In the genomic region with DNA sequence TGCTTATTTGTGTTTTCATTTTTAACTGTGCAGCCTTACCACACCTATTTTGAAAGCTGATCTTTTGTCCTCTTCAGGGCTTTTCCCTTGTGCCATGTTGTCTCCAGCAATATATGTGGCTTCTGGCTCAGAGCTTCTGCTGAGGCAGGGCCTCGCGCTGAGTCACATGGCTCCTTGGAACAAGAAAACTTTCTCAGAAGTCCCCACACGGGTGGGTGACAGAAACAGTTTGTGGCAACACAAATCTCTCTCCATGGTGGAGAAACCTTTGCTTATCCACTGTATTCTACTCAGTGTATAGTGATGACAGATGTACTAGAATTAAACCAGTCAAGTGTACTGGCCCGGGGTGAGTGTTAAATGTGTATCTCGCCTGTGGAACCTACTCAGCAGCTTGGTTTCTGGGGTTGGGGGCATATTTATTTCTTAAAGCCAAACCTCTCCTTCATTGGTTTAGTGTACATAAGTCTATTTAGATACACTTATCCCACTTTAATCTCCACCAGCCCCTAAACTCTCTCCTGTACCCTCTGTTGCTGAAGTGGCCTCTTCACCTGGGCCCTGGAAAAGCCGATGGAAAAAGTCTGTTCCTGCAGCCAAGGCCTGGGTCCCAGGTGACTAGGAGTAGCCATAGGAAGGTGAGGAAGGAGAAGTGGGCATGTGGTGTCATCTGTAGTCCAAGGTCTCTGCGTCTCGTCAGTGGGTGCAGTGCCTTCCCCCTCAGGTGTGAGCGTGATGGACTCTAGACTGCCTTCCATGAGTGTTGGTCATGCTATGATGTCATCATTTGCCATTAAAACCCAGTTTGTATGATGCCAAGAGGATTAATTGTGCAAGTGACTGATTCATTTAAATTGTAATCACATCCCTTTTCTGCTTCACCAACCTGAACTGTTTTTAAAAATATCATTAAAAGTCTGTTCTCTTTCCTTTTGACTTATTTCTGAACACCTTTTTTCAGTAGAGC, we compare ENCODE assay signal across 12 cellular contexts. TPM values are rescaled to one million over a fixed set of nuclear protein-coding genes. Genes with fewer than 3 reads are reported as not detected.
A peak's percentile ranks its signal among the peaks of the same experiment; 100 is the strongest.
DNase-seq lines count a peak whose midpoint lies in the region; ATAC-seq and TF ChIP-seq lines count a peak whose summit lies in the region.
"Had no signal": no experiment of that assay in that cellular context is flagged by ENCODE, and none has a peak within 500 bp of the region (broad histone marks: within the 10 kb centered on the region; RNA-seq: fewer than 3 reads in every experiment).

No MANE protein-coding gene starts in this region.

- H3K4me2 ChIP-seq in PC-9 = no peak overlapping the region

- no peak overlapping the region for H2AFZ ChIP-seq in PC-9

- peaks cover 68% of the 10 kb centered on the region for H3K4me1 Mint-ChIP-seq in activated naive CD4-positive, alpha-beta T cell treated with anti-CD3 and anti-CD28 coated beads for 36 hours (ENCODE audit: low read depth)
- peaks cover 30 to 79% (median 71%) of the 10 kb centered on the region in 7 donors for H3K4me1 Mint-ChIP-seq in naive thymus-derived CD4-positive, alpha-beta T cell

- no peak overlapping the region for H3K4me3 ChIP-seq in naive thymus-derived CD4-positive, alpha-beta T cell (ENCODE audit: low read length)
- H3K4me3 ChIP-seq in PC-9 = no peak overlapping the region
- H3K4me3 ChIP-seq: right lobe of liver had no signal

- H3K36me3 Mint-ChIP-seq in activated naive CD4-positive, alpha-beta T cell treated with anti-CD3 and anti-CD28 coated beads for 36 hours (ENCODE audit: low read depth) = peaks cover 33% of the 10 kb centered on the region
- H3K36me3 Mint-ChIP-seq in naive thymus-derived CD4-positive, alpha-beta T cell = peaks cover 11 to 49% (median 40%) of the 10 kb centered on the region in 5 donors

- H3K79me2 ChIP-seq in PC-9 (ENCODE audit: low read depth) = no peaks in the 10 kb centered on the region

- intact Hi-C loops in activated naive CD4-positive, alpha-beta T cell treated with anti-CD3 and anti-CD28 coated beads for 36 hours (cut with micrococcal nuclease) = loop anchor here (2.0 kb wide), 1 partner anchor 33 kb away; no protein-coding TSS in a partner anchor
- intact Hi-C loops in naive thymus-derived CD4-positive, alpha-beta T cell (cut with micrococcal nuclease) = loop anchor here (5.0 to 10.0 kb wide), 2 partner anchors 42 to 309 kb away; no protein-coding TSS in a partner anchor
- intact Hi-C loops in PC-9 (cut with micrococcal nuclease; ENCODE audit: unreplicated experiment) = no loop called here

- 0 out of 2 replicates have a peak, but pooled peaks cover 4% of the 10 kb centered on the region for H3F3A ChIP-seq in PC-9 (ENCODE audit: insufficient read depth, low read depth)

- ATAC-seq in naive thymus-derived CD4-positive, alpha-beta T cell = peak; percentile 10
- peak; percentile 76 for ATAC-seq in stimulated activated naive CD8-positive, alpha-beta T cell treated with anti-CD3 and anti-CD28 coated beads, Interleukin-15, Interleukin-2, amounts not matched to agents 100 U/mL and 50 U/mL, for 24 hours
- ATAC-seq in HG02678 (IDR thresholded peaks at IDR 0.05; ENCODE audit: unreplicated experiment) = no peak

- H3K9me3 ChIP-seq in naive thymus-derived CD4-positive, alpha-beta T cell (ENCODE audit: control insufficient read depth in 2 of 3, low read length in 3 of 3) = no peaks in the 10 kb centered on the region
- no peaks in the 10 kb centered on the region for H3K9me3 ChIP-seq in PC-9 (ENCODE audit: insufficient read depth, low read depth)
- H3K9me3 ChIP-seq: right lobe of liver had no signal

- no peak overlapping the region for H3K4me3 Mint-ChIP-seq in activated naive CD4-positive, alpha-beta T cell treated with anti-CD3 and anti-CD28 coated beads for 36 hours
- peak overlapping the region in 4 of 10 donors; percentile 3 to 25 (median 6) for H3K4me3 Mint-ChIP-seq in naive thymus-derived CD4-positive, alpha-beta T cell

- peak; percentile 79 for DNase-seq in activated CD4-positive, alpha-beta T cell treated with anti-CD3 and anti-CD28 coated beads for 48 hours
- no peak for DNase-seq in activated CD4-positive, alpha-beta T cell treated with anti-CD3 and anti-CD28 coated beads for 1 hour
- peak; percentile 64 for DNase-seq in activated naive CD4-positive, alpha-beta T cell treated with anti-CD3 and anti-CD28 coated beads for 36 hours
- DNase-seq in naive thymus-derived CD4-positive, alpha-beta T cell = no peak
- peak; percentile 60 for DNase-seq in stimulated activated naive CD8-positive, alpha-beta T cell treated with anti-CD3 and anti-CD28 coated beads, Interleukin-15, Interleukin-2, amounts not matched to agents 100 U/mL and 50 U/mL, for 24 hours
- DNase-seq in PC-9 (no peak), 8988T (no peak)
- DNase-seq: cortex of kidney, right lobe of liver had no signal

- CTCF ChIA-PET in activated naive CD4-positive, alpha-beta T cell treated with anti-CD3 and anti-CD28 coated beads for 36 hours (lab: Charles Lee) = interaction anchor here (0.6 to 8.6 kb wide), 3 partner anchors 127 to 339 kb away, joined by 3 to 101 read pairs (median 10); no protein-coding TSS in a partner anchor
- CTCF ChIA-PET in naive thymus-derived CD4-positive, alpha-beta T cell (lab: Charles Lee) = interaction anchor here (6.5 kb wide), 1 partner anchor 129 kb away, joined by 40 read pairs; no protein-coding TSS in a partner anchor
- CTCF ChIA-PET in PC-9 (lab: Charles Lee) = no interaction called here

- no TSS peak for BruUV-seq in PC-9 (replicated peaks; lab: Mats Ljungman, UMichigan)

- no peaks in the 10 kb centered on the region for H3K27me3 Mint-ChIP-seq in activated naive CD4-positive, alpha-beta T cell treated with anti-CD3 and anti-CD28 coated beads for 36 hours (ENCODE audit: low read depth)
- no peaks in the 10 kb centered on the region for H3K27me3 Mint-ChIP-seq in naive thymus-derived CD4-positive, alpha-beta T cell

- POLR2A ChIA-PET in naive thymus-derived CD4-positive, alpha-beta T cell (lab: Charles Lee) = interaction anchor here (0.7 kb wide), 1 partner anchor 124 kb away, joined by 3 read pairs; no protein-coding TSS in a partner anchor
- POLR2A ChIA-PET in PC-9 (lab: Charles Lee; ENCODE audit: unreplicated experiment) = no interaction called here

- no peak for TF ChIP-seq CTCF in PC-9 (conservative IDR thresholded peaks at IDR 0.05)

- H3K9me2 ChIP-seq in PC-9 (ENCODE audit: insufficient read depth) = no peaks in the 10 kb centered on the region

- peaks cover 0 to 10% of the 10 kb centered on the region in 2 donors for H3K4me1 ChIP-seq in naive thymus-derived CD4-positive, alpha-beta T cell (ENCODE audit: control insufficient read depth in 2 of 2, insufficient read depth in 2 of 2, low read length in 2 of 2)
- H3K4me1 ChIP-seq in PC-9 (replicated peaks; ENCODE audit: insufficient read depth) = no peaks in the 10 kb centered on the region

- H4K20me1 ChIP-seq in PC-9 (ENCODE audit: insufficient read depth) = no peaks in the 10 kb centered on the region

- H3K36me3 ChIP-seq in naive thymus-derived CD4-positive, alpha-beta T cell (ENCODE audit: control insufficient read depth in 2 of 3, insufficient read depth in 3 of 3, low read length in 3 of 3) = peaks cover 5 to 28% (median 19%) of the 10 kb centered on the region in 3 experiments
- H3K36me3 ChIP-seq in PC-9 (ENCODE audit: low read depth) = no peaks in the 10 kb centered on the region

- H3K9me3 Mint-ChIP-seq in activated naive CD4-positive, alpha-beta T cell treated with anti-CD3 and anti-CD28 coated beads for 36 hours = no peaks in the 10 kb centered on the region
- H3K9me3 Mint-ChIP-seq in naive thymus-derived CD4-positive, alpha-beta T cell = peaks cover 0 to 3% (median 0%) of the 10 kb centered on the region in 11 donors

- H3K27me3 ChIP-seq in naive thymus-derived CD4-positive, alpha-beta T cell (ENCODE audit: control insufficient read depth in 2 of 2, insufficient read depth in 2 of 2, low read length in 2 of 2) = no peaks in the 10 kb centered on the region
- no peaks in the 10 kb centered on the region for H3K27me3 ChIP-seq in PC-9 (ENCODE audit: insufficient read depth, low read depth)
- H3K27me3 ChIP-seq: right lobe of liver had no signal

- peak overlapping the region; percentile 70 for H3K27ac Mint-ChIP-seq in activated naive CD4-positive, alpha-beta T cell treated with anti-CD3 and anti-CD28 coated beads for 36 hours
- H3K27ac Mint-ChIP-seq in naive thymus-derived CD4-positive, alpha-beta T cell = peak overlapping the region; percentile 43 to 91 (median 78)

- no peak overlapping the region for H3K27ac ChIP-seq in naive thymus-derived CD4-positive, alpha-beta T cell (ENCODE audit: low read depth, low read length)
- no peak overlapping the region for H3K27ac ChIP-seq in PC-9
- H3K27ac ChIP-seq: right lobe of liver had no signal

RNA-seq across cellular contexts. Expression of gene FBXL22, which starts 3.2 kb away (rescaled TPM):
- total RNA-seq in activated naive CD4-positive, alpha-beta T cell treated with anti-CD3 and anti-CD28 coated beads for 36 hours = under 1 TPM; 0.43 to 0.44 TPM
- 1 to 10 TPM in 4 of 5 experiments, under 1 TPM in 1; 0.94 to 3.3 (median 1.6) TPM for total RNA-seq in naive thymus-derived CD4-positive, alpha-beta T cell
- 1 to 10 TPM; 1.0 to 2.4 TPM for polyA plus RNA-seq in naive thymus-derived CD4-positive, alpha-beta T cell
- total RNA-seq in PC-9 (2021) = 0.17 and 0.88 TPM in 2 replicates
- total RNA-seq: M059J, SK-MEL-5 had no signal

Comparison
In these comparisons a context has a peak if more than half of its experiments do, and no peak if none do; other contexts are left out.
1. DNase-seq: peak in activated CD4-positive, alpha-beta T cell treated with anti-CD3 and anti-CD28 coated beads for 48 hours (single experiment), activated naive CD4-positive, alpha-beta T cell treated with anti-CD3 and anti-CD28 coated beads for 36 hours (single experiment) and stimulated activated naive CD8-positive, alpha-beta T cell treated with anti-CD3 and anti-CD28 coated beads, Interleukin-15, Interleukin-2, amounts not matched to agents 100 U/mL and 50 U/mL, for 24 hours (single experiment); none in activated CD4-positive, alpha-beta T cell treated with anti-CD3 and anti-CD28 coated beads for 1 hour (single experiment), naive thymus-derived CD4-positive, alpha-beta T cell (0 of 9), PC-9 (0 of 2) and 8988T (single experiment).